ENCODE assay signal across 12 cellular contexts in the genomic region with DNA sequence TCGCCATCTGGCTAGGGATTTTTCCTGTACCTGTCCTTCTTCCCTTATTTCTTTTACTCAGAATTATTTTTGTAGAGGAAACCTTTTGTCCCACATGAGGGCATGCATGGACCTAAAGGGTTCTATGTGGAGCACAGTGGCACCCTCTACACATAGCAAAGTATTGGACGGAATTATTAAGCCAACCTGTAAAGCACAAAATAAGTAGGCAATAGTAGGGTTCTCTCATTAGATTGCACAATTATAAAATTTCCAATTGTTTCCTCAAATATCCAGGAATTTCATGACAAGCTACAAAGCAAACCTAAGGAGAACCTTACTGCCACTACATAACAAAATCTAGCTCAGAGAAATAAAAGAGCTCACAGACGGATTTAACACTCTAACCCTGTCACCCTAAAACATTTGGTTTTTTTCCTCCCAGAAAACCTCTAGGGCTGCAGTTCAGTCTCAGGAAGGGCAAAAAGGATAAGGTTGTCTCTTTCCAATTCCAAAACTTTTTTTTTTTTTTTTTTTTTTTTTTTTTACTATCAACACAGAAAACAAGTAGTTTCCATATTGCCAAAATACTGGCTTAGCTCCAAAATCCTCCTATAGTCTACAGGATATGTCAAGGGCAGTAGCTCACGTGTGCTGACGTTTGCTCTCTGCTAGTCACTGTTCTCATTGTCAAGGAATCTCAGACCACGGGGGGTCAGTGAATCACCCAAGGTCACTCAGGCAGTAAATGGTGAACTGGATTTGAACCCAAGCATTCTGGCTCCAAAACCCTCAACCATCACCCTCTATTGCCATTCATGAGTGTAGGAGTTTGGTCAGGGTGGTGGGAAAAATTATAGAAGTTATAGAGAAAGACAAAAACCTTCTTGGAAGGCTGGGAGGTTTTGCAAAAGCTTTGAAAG. TPM values are rescaled to one million over a fixed set of nuclear protein-coding genes. Genes with fewer than 3 reads are reported as not detected.
DNase-seq lines count a peak whose midpoint lies in the region; ATAC-seq and TF ChIP-seq lines count a peak whose summit lies in the region.
"Had no signal": no experiment of that assay in that cellular context is flagged by ENCODE, and none has a peak within 500 bp of the region (broad histone marks: within the 10 kb centered on the region; RNA-seq: fewer than 3 reads in every experiment).

No MANE protein-coding gene starts in this region.

- ATAC-seq in HG03025 (IDR thresholded peaks at IDR 0.05; ENCODE audit: low FRiP score, unreplicated experiment), result no peak
- ATAC-seq: activated naive CD4-positive, alpha-beta T cell treated with anti-CD3 and anti-CD28 coated beads, Interleukin-2, amount 50 U/mL, for 72 hours had no signal

- no peaks in the 10 kb centered on the region for H3K27me3 Mint-ChIP-seq in mesothelial cell of epicardium (ENCODE audit: low read depth)
- no peaks in the 10 kb centered on the region for H3K27me3 Mint-ChIP-seq in activated naive CD8-positive, alpha-beta T cell treated with anti-CD3 and anti-CD28 coated beads for 36 hours
- H3K27me3 Mint-ChIP-seq: IgD-negative memory B cell had no signal

- peaks cover 12% of the 10 kb centered on the region for H3K9me3 Mint-ChIP-seq in mesothelial cell of epicardium
- no peaks in the 10 kb centered on the region for H3K9me3 Mint-ChIP-seq in activated naive CD8-positive, alpha-beta T cell treated with anti-CD3 and anti-CD28 coated beads for 36 hours
- H3K9me3 Mint-ChIP-seq: activated naive CD4-positive, alpha-beta T cell treated with anti-CD3 and anti-CD28 coated beads, Interleukin-2, amount 50 U/mL, for 72 hours had no signal

- no peaks in the 10 kb centered on the region for H3K36me3 Mint-ChIP-seq in mesothelial cell of epicardium
- no peaks in the 10 kb centered on the region for H3K36me3 Mint-ChIP-seq in activated naive CD8-positive, alpha-beta T cell treated with anti-CD3 and anti-CD28 coated beads for 36 hours
- H3K36me3 Mint-ChIP-seq: activated naive CD4-positive, alpha-beta T cell treated with anti-CD3 and anti-CD28 coated beads, Interleukin-2, amount 50 U/mL, for 72 hours; IgD-negative memory B cell had no signal

- peaks cover 11% of the 10 kb centered on the region for H3K4me1 Mint-ChIP-seq in mesothelial cell of epicardium
- peaks cover 2% of the 10 kb centered on the region for H3K4me1 Mint-ChIP-seq in activated naive CD8-positive, alpha-beta T cell treated with anti-CD3 and anti-CD28 coated beads for 36 hours

- H3K36me3 ChIP-seq in MG63, result peaks cover 18% of the 10 kb centered on the region

- no peak overlapping the region for H3K4me3 ChIP-seq in MG63

- DNase-seq in COLO829 (ENCODE audit: low spot score), result peak; percentile 95
- DNase-seq in MG63, result peak; percentile 98
- DNase-seq in dermis blood vessel endothelial cell, result peak; percentile 95
- no peak for DNase-seq in mesothelial cell of epicardium (ENCODE audit: low spot score in 2 of 2, unreplicated experiment in 2 of 2)
- no peak for DNase-seq in stimulated activated CD4-positive, alpha-beta T cell treated with anti-CD3 and anti-CD28 coated beads, Interleukin-12 subunit alpha, Interleukin-12 subunit beta, amount 100 ng/mL, for 4 hours
- no peak for DNase-seq in NOMO-1 treated with dmso at 0.1 percent for 144 hours (lab: John Stamatoyannopoulos, UW; ENCODE audit: unreplicated experiment)
- DNase-seq in activated naive CD8-positive, alpha-beta T cell treated with anti-CD3 and anti-CD28 coated beads for 36 hours, result no peak
- DNase-seq: DMS79 treated with DMSO at 0.1 percent for 48 hours, T-helper 1 cell had no signal

- TF ChIP-seq CTCF in mesothelial cell of epicardium (IDR thresholded peaks at IDR 0.05; ENCODE audit: unreplicated experiment), result no peak

- H3K9me3 ChIP-seq in MG63, result peaks cover 11% of the 10 kb centered on the region

- H3K27ac Mint-ChIP-seq in mesothelial cell of epicardium, result peak overlapping the region; percentile 60
- no peak overlapping the region for H3K27ac Mint-ChIP-seq in activated naive CD8-positive, alpha-beta T cell treated with anti-CD3 and anti-CD28 coated beads for 36 hours
- H3K27ac Mint-ChIP-seq: activated naive CD4-positive, alpha-beta T cell treated with anti-CD3 and anti-CD28 coated beads, Interleukin-2, amount 50 U/mL, for 72 hours; IgD-negative memory B cell had no signal

- H3K27me3 ChIP-seq in MG63, result no peaks in the 10 kb centered on the region

- H3K4me3 Mint-ChIP-seq in mesothelial cell of epicardium, result no peak overlapping the region
- no peak overlapping the region for H3K4me3 Mint-ChIP-seq in activated naive CD8-positive, alpha-beta T cell treated with anti-CD3 and anti-CD28 coated beads for 36 hours

RNA-seq across cellular contexts. Expression of gene NCEH1, which starts 52.3 kb away (rescaled TPM):
- total RNA-seq in MG63 (2014; rRNA removed; shearing (Covaris generic); ENCODE audit: low replicate concordance), result 24.8 and 26.1 TPM in 2 replicates
- total RNA-seq in dermis blood vessel endothelial cell (5.4 and 14.4 TPM in 2 replicates), mesothelial cell of epicardium (1.6 to 1.8 TPM (median 1.8 TPM) in 3 replicates)
- 1 to 10 TPM; 6.4 to 6.7 TPM for total RNA-seq in activated naive CD8-positive, alpha-beta T cell treated with anti-CD3 and anti-CD28 coated beads for 36 hours

Comparison
In these comparisons a context has a peak if more than half of its experiments do, and no peak if none do; other contexts are left out.
1. DNase-seq: peak in COLO829 (single experiment), MG63 (single experiment) and dermis blood vessel endothelial cell (single experiment); none in mesothelial cell of epicardium (0 of 2), stimulated activated CD4-positive, alpha-beta T cell treated with anti-CD3 and anti-CD28 coated beads, Interleukin-12 subunit alpha, Interleukin-12 subunit beta, amount 100 ng/mL, for 4 hours (single experiment), NOMO-1 treated with dmso at 0.1 percent for 144 hours (single experiment) and activated naive CD8-positive, alpha-beta T cell treated with anti-CD3 and anti-CD28 coated beads for 36 hours (single experiment).